ENCODE assay signal across 8 cellular contexts in the genomic region with DNA sequence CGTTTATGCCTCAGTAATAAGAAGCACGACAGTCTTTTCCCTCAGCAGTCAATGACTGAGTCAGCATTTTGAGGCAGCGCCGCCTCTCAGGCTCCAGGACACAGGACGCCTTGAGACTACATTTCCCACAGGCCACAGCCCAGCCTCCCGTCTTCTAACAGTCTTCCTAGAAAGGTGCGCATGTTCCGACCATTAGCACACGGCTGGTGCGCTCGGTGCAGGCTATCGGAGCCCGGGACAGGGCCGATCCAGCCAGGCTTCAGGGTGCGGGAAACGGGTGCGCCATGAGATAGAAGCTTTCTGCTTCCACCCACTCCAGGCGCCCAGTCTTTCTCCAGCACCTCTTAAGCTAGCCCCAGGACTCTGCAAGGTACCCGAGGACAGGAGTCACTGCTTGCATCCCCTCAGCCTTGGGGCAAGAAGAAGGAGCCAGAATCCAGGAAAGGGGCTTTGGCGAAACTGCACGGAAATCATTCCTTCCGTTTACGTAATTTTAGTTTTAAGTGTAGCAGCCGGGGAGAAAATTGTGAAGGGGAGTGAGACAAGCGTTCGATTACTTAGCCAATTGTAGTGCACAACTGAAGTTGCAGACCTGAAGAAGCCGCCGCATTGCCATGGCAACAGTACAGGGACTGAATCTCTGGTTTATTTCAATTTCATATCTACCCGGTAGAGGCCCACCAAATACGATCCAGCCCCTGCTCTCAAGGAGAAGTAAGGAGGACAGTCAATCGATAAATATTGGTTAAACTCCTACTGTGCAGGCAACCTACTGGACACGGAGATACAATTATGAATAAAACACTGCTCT. TPM values are rescaled to one million over a fixed set of nuclear protein-coding genes. Genes with fewer than 3 reads are reported as not detected.
DNase-seq lines count a peak whose midpoint lies in the region; ATAC-seq, FAIRE-seq and TF ChIP-seq lines count a peak whose summit lies in the region.

No MANE protein-coding gene starts in this region.

- H3K27ac ChIP-seq in coronary artery (no peak overlapping the region), kidney (ENCODE audit: low read depth in 2 of 2, low read length in 2 of 2) (no peak overlapping the region), skin epidermis (peak overlapping the region in 4 of 21 experiments; percentile 18 to 62 (median 50))

- ATAC-seq in HG03378 (IDR thresholded peaks at IDR 0.05; ENCODE audit: unreplicated experiment) (peak; percentile 77), GM19463 (IDR thresholded peaks at IDR 0.05; ENCODE audit: unreplicated experiment) (no peak)

- no peak overlapping the region for H3K27ac Mint-ChIP-seq in Caco-2 (ENCODE audit: unreplicated experiment)

- H3K9ac ChIP-seq in kidney (ENCODE audit: low read length in 2 of 2): peak overlapping the region; percentile 4 to 68

- no peaks in the 10 kb centered on the region for H3K9me3 Mint-ChIP-seq in Caco-2 (ENCODE audit: unreplicated experiment)

- DNase-seq in Caco-2 (peak; percentile 64 to 67), coronary artery (ENCODE audit: low spot score) (peak; percentile 80), kidney (peak; percentile 90), D341Med (ENCODE audit: low spot score) (no peak)
- peak; percentile 70 for DNase-seq in activated CD4-positive, alpha-beta T cell treated with anti-CD3 and anti-CD28 coated beads for 48 hours

- peaks cover 5% of the 10 kb centered on the region for H3K4me1 Mint-ChIP-seq in Caco-2 (ENCODE audit: low read depth, unreplicated experiment)

- H3K4me3 Mint-ChIP-seq in Caco-2 (ENCODE audit: unreplicated experiment): peak overlapping the region; percentile 72

- TF ChIP-seq CTCF in Caco-2 (IDR thresholded peaks at IDR 0.05; ENCODE audit: insufficient read depth in 1 of 2, low read depth in 1 of 2, low read length in 1 of 2, severe bottlenecking in 1 of 2, unreplicated experiment in 1 of 2) (no peak), coronary artery (IDR thresholded peaks at IDR 0.05) (no peak), kidney (IDR thresholded peaks at IDR 0.05; ENCODE audit: borderline replicate concordance, extremely low read depth, insufficient read depth) (no peak)

- H3K9me3 ChIP-seq in Caco-2 (no peaks in the 10 kb centered on the region), kidney (ENCODE audit: control insufficient read depth in 1 of 2, low read length in 2 of 2) (no peaks in the 10 kb centered on the region)

- intact Hi-C loops in Caco-2 (cut with micrococcal nuclease; ENCODE audit: unreplicated experiment) (no loop called here), kidney (cut with DNase I) (no loop called here)

- FAIRE-seq in kidney (lab: Jason Lieb, UNC): no peak

- H3K36me3 Mint-ChIP-seq in Caco-2 (ENCODE audit: insufficient read depth, unreplicated experiment): no peaks in the 10 kb centered on the region

- no peaks in the 10 kb centered on the region for H3K27me3 ChIP-seq in Caco-2 (replicated peaks; ENCODE audit: control insufficient read depth, insufficient read depth, low read length)

- H3K36me3 ChIP-seq in Caco-2 (ENCODE audit: control insufficient read depth, insufficient read depth, low read length): no peaks in the 10 kb centered on the region
- H3K36me3 ChIP-seq in kidney (ENCODE audit: control insufficient read depth in 1 of 2, insufficient read depth in 2 of 2, low read length in 2 of 2): no peaks in the 10 kb centered on the region

- H3K27me3 Mint-ChIP-seq in Caco-2 (ENCODE audit: insufficient read depth, unreplicated experiment): peaks cover 4% of the 10 kb centered on the region

- H3K4me1 ChIP-seq in Caco-2 (no peaks in the 10 kb centered on the region), kidney (ENCODE audit: control insufficient read depth in 1 of 2, insufficient read depth in 1 of 2, low read depth in 1 of 2, low read length in 2 of 2) (peaks cover 0 to 3% of the 10 kb centered on the region in 2 donors)

- H3K4me3 ChIP-seq in Caco-2 (ENCODE audit: low read depth, low read length) (peak overlapping the region; percentile 41), coronary artery (peak overlapping the region; percentile 70), kidney (ENCODE audit: low read length in 2 of 2) (peak overlapping the region; percentile 67 to 82), skin epidermis (peak overlapping the region; percentile 18 to 50 (median 44))

- CTCF ChIA-PET in Caco-2 (lab: Charles Lee): interaction anchor here (0.6 to 0.9 kb wide), 2 partner anchors 158 to 385 kb away, joined by 3 read pairs; a partner anchor contains a TSS

- POLR2A ChIA-PET in Caco-2 (lab: Charles Lee): no interaction called here

- no TSS peak for BruUV-seq in Caco-2 (replicated peaks; lab: Mats Ljungman, UMichigan)

RNA-seq across cellular contexts. Expression of a gene that starts 53.9 kb away (rescaled TPM):
- total RNA-seq in Caco-2 (2022): 13.2 and 14.7 TPM in 2 replicates
- 23.8 TPM for total RNA-seq in kidney
- polyA plus RNA-seq in kidney (ENCODE audit: insufficient read depth, low read depth, low replicate concordance): 7.7 TPM
